ENCODE assay signal across 17 cellular contexts in the genomic region with DNA sequence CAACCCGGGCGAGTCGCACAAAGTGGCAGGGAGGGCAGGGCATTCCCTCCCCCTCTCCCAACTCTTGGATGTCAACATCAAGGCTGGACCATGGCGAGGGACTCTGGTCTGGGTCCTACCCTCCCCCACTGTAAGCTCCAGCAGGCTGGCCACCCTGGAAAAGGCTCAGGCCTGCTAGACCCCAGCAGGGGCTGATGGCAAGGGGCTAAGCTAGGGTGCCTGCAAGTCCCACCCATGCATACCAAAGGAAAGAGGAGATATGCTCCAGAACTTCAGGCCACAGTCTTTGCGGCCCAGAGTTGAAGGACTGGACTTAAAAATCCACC. TPM values are rescaled to one million over a fixed set of nuclear protein-coding genes. Genes with fewer than 3 reads are reported as not detected.
DNase-seq lines count a peak whose midpoint lies in the region; ATAC-seq and TF ChIP-seq lines count a peak whose summit lies in the region.
"Had no signal": no experiment of that assay in that cellular context is flagged by ENCODE, and none has a peak within 500 bp of the region (broad histone marks: within the 10 kb centered on the region; RNA-seq: fewer than 3 reads in every experiment).

No MANE protein-coding gene starts in this region.

- peaks cover 4% of the 10 kb centered on the region for H3K36me3 Mint-ChIP-seq in activated CD8-positive, alpha-beta T cell treated with anti-CD3 and anti-CD28 coated beads for 36 hours (ENCODE audit: low read depth)

- H3K27ac ChIP-seq in BLaER1 treated with 17β-estradiol and CSF1 and Interleukin-3, amounts not matched to agents 10 nM and 100 nM: peak overlapping the region in 4 of 11 experiments; percentile 14 to 54 (median 40); a peak in 7 of 22 replicates
- no peak overlapping the region for H3K27ac ChIP-seq in DND-41 (ENCODE audit: low read length)
- no peak overlapping the region for H3K27ac ChIP-seq in mesendoderm (ENCODE audit: low read depth, low read length)
- H3K27ac ChIP-seq: suprapubic skin had no signal

- H3K56ac ChIP-seq in mesendoderm (ENCODE audit: low read length): peak overlapping the region; percentile 30

- H3K4me3 Mint-ChIP-seq in activated CD8-positive, alpha-beta T cell treated with anti-CD3 and anti-CD28 coated beads for 36 hours: peak overlapping the region; percentile 52

- no peak overlapping the region for H2BK15ac ChIP-seq in mesendoderm (replicated peaks; ENCODE audit: low read depth)

- peaks cover 69 to 81% (median 77%) of the 10 kb centered on the region in 10 experiments for H3K4me1 ChIP-seq in BLaER1 treated with 17β-estradiol and CSF1 and Interleukin-3, amounts not matched to agents 10 nM and 100 nM
- no peaks in the 10 kb centered on the region for H3K4me1 ChIP-seq in DND-41 (ENCODE audit: insufficient read depth, low read length)
- H3K4me1 ChIP-seq in mesendoderm (ENCODE audit: control insufficient read depth, low read depth, low read length): peaks cover 36% of the 10 kb centered on the region

- no CpG with 5 or more reads among the region's 5 CpGs for WGBS in mesendoderm (ENCODE audit: extremely low coverage, insufficient coverage, low lambda C conversion rate)

- DNase-seq in DND-41 (no peak), mesendoderm (no peak), NCI-H187 treated with DMSO at 0.1 percent for 48 hours (lab: John Stamatoyannopoulos, UW) (no peak)
- DNase-seq in activated CD8-positive, alpha-beta T cell treated with anti-CD3 and anti-CD28 coated beads for 36 hours: no peak
- DNase-seq: activated CD4-positive, alpha-beta T cell treated with anti-CD3 and anti-CD28 coated beads, Interleukin-2, amount 50 U/mL, for 1 hour; C1 segment of cervical spinal cord; caudate nucleus; foreskin melanocyte; MG63; mucosa of descending colon; NCI-H2081; NCI-H526 treated with DMSO at 0.1 percent for 48 hours had no signal

- H3K4me3 ChIP-seq in BLaER1 treated with 17β-estradiol and CSF1 and Interleukin-3, amounts not matched to agents 10 nM and 100 nM: peak overlapping the region in 1 of 10 experiments; percentile 15; a peak in 1 of 20 replicates
- H3K4me3 ChIP-seq in DND-41 (ENCODE audit: low read depth in 1 of 2, low read length in 2 of 2): no peak overlapping the region
- H3K4me3 ChIP-seq in mesendoderm (ENCODE audit: low read length): no peak overlapping the region
- H3K4me3 ChIP-seq: MG63, mucosa of descending colon, suprapubic skin had no signal

- no peaks in the 10 kb centered on the region for H3K9me3 Mint-ChIP-seq in activated CD8-positive, alpha-beta T cell treated with anti-CD3 and anti-CD28 coated beads for 36 hours

- intact Hi-C loops in activated CD8-positive, alpha-beta T cell treated with anti-CD3 and anti-CD28 coated beads for 36 hours (cut with micrococcal nuclease): no loop called here

- CTCF ChIA-PET in activated CD8-positive, alpha-beta T cell treated with anti-CD3 and anti-CD28 coated beads for 36 hours (lab: Charles Lee): interaction anchor here (1.0 to 2.0 kb wide), 3 partner anchors 19 to 73 kb away, joined by 3 to 5 read pairs (median 5); a partner anchor contains a TSS

- peak overlapping the region; percentile 86 for H3K27ac Mint-ChIP-seq in activated CD8-positive, alpha-beta T cell treated with anti-CD3 and anti-CD28 coated beads for 36 hours

- TF ChIP-seq CTCF in DND-41 (IDR thresholded peaks at IDR 0.05; ENCODE audit: borderline replicate concordance, extremely low read depth, low read length, poor library complexity, severe bottlenecking): no peak
- no peak for TF ChIP-seq CTCF in activated CD8-positive, alpha-beta T cell treated with anti-CD3 and anti-CD28 coated beads for 36 hours (IDR thresholded peaks at IDR 0.05)

- H3K4ac ChIP-seq in mesendoderm (ENCODE audit: low read depth, low read length): no peak overlapping the region

- no peak overlapping the region for H2BK5ac ChIP-seq in mesendoderm (ENCODE audit: low read length)

- peaks cover 58% of the 10 kb centered on the region for H3K4me1 Mint-ChIP-seq in activated CD8-positive, alpha-beta T cell treated with anti-CD3 and anti-CD28 coated beads for 36 hours (ENCODE audit: low read depth)

- 0 out of 3 replicates have a peak, but pooled peaks have one; percentile 10 for ATAC-seq in DND-41 (ENCODE audit: insufficient read depth, low read depth)
- peak; percentile 31 for ATAC-seq in activated CD8-positive, alpha-beta T cell treated with anti-CD3 and anti-CD28 coated beads for 36 hours
- no peak for ATAC-seq in GM18858 (IDR thresholded peaks at IDR 0.05; ENCODE audit: unreplicated experiment)
- ATAC-seq in HG03432 (IDR thresholded peaks at IDR 0.05; ENCODE audit: unreplicated experiment): no peak
- ATAC-seq: mucosa of descending colon had no signal

- H3K27me3 Mint-ChIP-seq in activated CD8-positive, alpha-beta T cell treated with anti-CD3 and anti-CD28 coated beads for 36 hours: no peaks in the 10 kb centered on the region

- no peak overlapping the region for H3K18ac ChIP-seq in mesendoderm (ENCODE audit: low read length)

- H3K4me2 ChIP-seq in BLaER1 treated with 17β-estradiol and CSF1 and Interleukin-3, amounts not matched to agents 10 nM and 100 nM: peak overlapping the region; percentile 72 to 96 (median 83)
- H3K4me2 ChIP-seq in DND-41 (ENCODE audit: insufficient read depth, low read length) (no peak overlapping the region), mesendoderm (ENCODE audit: low read length) (no peak overlapping the region)

- H3K9ac ChIP-seq in BLaER1 treated with 17β-estradiol and CSF1 and Interleukin-3, amounts not matched to agents 10 nM and 100 nM: peak overlapping the region in 5 of 11 experiments; percentile 9 to 60 (median 43); a peak in 7 of 22 replicates
- no peak overlapping the region for H3K9ac ChIP-seq in DND-41 (ENCODE audit: low read depth, low read length)
- H3K9ac ChIP-seq in mesendoderm (ENCODE audit: low read length): peak overlapping the region; percentile 22
- H3K9ac ChIP-seq: parathyroid adenoma had no signal

- H2AFZ ChIP-seq in DND-41 (ENCODE audit: low read depth, low read length): no peak overlapping the region

- peaks cover 0 to 18% (median 0%) of the 10 kb centered on the region in 11 experiments; a peak in 4 of 22 replicates for H3K27me3 ChIP-seq in BLaER1 treated with 17β-estradiol and CSF1 and Interleukin-3, amounts not matched to agents 10 nM and 100 nM
- no peaks in the 10 kb centered on the region for H3K27me3 ChIP-seq in DND-41 (ENCODE audit: insufficient read depth, low read length, poor library complexity)
- H3K27me3 ChIP-seq in mesendoderm (ENCODE audit: insufficient read depth, low read length, poor library complexity): no peaks in the 10 kb centered on the region
- H3K27me3 ChIP-seq: MG63, suprapubic skin had no signal

- no peaks in the 10 kb centered on the region for H3K9me3 ChIP-seq in BLaER1 treated with 17β-estradiol and CSF1 and Interleukin-3, amounts not matched to agents 10 nM and 100 nM (replicated peaks in 1 of 11)
- H3K9me3 ChIP-seq in DND-41 (ENCODE audit: insufficient read depth, low read length, severe bottlenecking): no peaks in the 10 kb centered on the region
- H3K9me3 ChIP-seq: MG63, mucosa of descending colon, suprapubic skin had no signal

- H3K23ac ChIP-seq in mesendoderm (ENCODE audit: low read length): no peak overlapping the region

- no peak overlapping the region for H2BK120ac ChIP-seq in mesendoderm (ENCODE audit: low read depth, low read length)

- H3K79me2 ChIP-seq in DND-41 (ENCODE audit: insufficient read depth, low read length) (peaks cover 76% of the 10 kb centered on the region), mesendoderm (ENCODE audit: control insufficient read depth, insufficient read depth, low read length) (peaks cover 56% of the 10 kb centered on the region)

- H4K8ac ChIP-seq in mesendoderm (ENCODE audit: low read depth, low read length): no peak overlapping the region

- peaks cover 41 to 90% (median 68%) of the 10 kb centered on the region in 11 experiments; a peak in 21 of 22 replicates for H4K20me1 ChIP-seq in BLaER1 treated with 17β-estradiol and CSF1 and Interleukin-3, amounts not matched to agents 10 nM and 100 nM
- H4K20me1 ChIP-seq in DND-41 (ENCODE audit: insufficient read depth, low read length): peaks cover 51% of the 10 kb centered on the region

- peak overlapping the region; percentile 19 for H4K5ac ChIP-seq in mesendoderm (ENCODE audit: low read length)

- peaks cover 0 to 20% (median 5%) of the 10 kb centered on the region in 11 experiments; a peak in 6 of 22 replicates for H3K36me3 ChIP-seq in BLaER1 treated with 17β-estradiol and CSF1 and Interleukin-3, amounts not matched to agents 10 nM and 100 nM
- 0 out of 2 replicates have a peak, but pooled peaks cover 3% of the 10 kb centered on the region for H3K36me3 ChIP-seq in DND-41 (ENCODE audit: insufficient read depth, low read length)
- H3K36me3 ChIP-seq in mesendoderm (ENCODE audit: control insufficient read depth, insufficient read depth, low read length): no peaks in the 10 kb centered on the region
- H3K36me3 ChIP-seq: MG63, suprapubic skin had no signal

- no peak overlapping the region for H2AK5ac ChIP-seq in mesendoderm (ENCODE audit: low read length)

- POLR2A ChIA-PET in activated CD8-positive, alpha-beta T cell treated with anti-CD3 and anti-CD28 coated beads for 36 hours (lab: Charles Lee): interaction anchor here (0.9 to 1.9 kb wide), 8 partner anchors 9 to 44 kb away, joined by 3 to 9 read pairs (median 4); a partner anchor contains a TSS

- peaks cover 50% of the 10 kb centered on the region for H3K79me1 ChIP-seq in mesendoderm (ENCODE audit: low read length)

RNA-seq across cellular contexts. Expression of a gene that starts 19.9 kb away (rescaled TPM):
- 10 to 100 TPM; 13.2 to 19.0 TPM for total RNA-seq in activated CD8-positive, alpha-beta T cell treated with anti-CD3 and anti-CD28 coated beads for 36 hours
- 23.5 TPM for polyA plus RNA-seq in mesendoderm (2013, experiment 1 of 2)
- polyA plus RNA-seq in mesendoderm (2013, experiment 2 of 2): 23.1 TPM

RNA-seq across cellular contexts. Expression of a gene that starts 35.4 kb away (rescaled TPM):
- total RNA-seq in activated CD8-positive, alpha-beta T cell treated with anti-CD3 and anti-CD28 coated beads for 36 hours: 10 to 100 TPM; 11.0 to 11.1 TPM
- 1.4 TPM for polyA plus RNA-seq in mesendoderm (2013, experiment 1 of 2)
- polyA plus RNA-seq in mesendoderm (2013, experiment 2 of 2): 1.4 TPM

Comparison
In these comparisons a context has a peak if more than half of its experiments do, and no peak if none do; other contexts are left out.
1. H3K4me2 ChIP-seq: peak in BLaER1 treated with 17β-estradiol and CSF1 and Interleukin-3, amounts not matched to agents 10 nM and 100 nM (11 of 11); none in DND-41 (single experiment) and mesendoderm (single experiment).
2. ATAC-seq: peak in DND-41 (single experiment) and activated CD8-positive, alpha-beta T cell treated with anti-CD3 and anti-CD28 coated beads for 36 hours (single experiment); none in GM18858 (single experiment) and HG03432 (single experiment).